ENCODE assay signal across 9 cellular contexts in genomic region chr16:89764711-89765201, GRCh38. TPM values are rescaled to one million over a fixed set of nuclear protein-coding genes. Genes with fewer than 3 reads are reported as not detected.
DNase-seq lines count a peak whose midpoint lies in the region; ATAC-seq and TF ChIP-seq lines count a peak whose summit lies in the region.
"Had no signal": no experiment of that assay in that cellular context is flagged by ENCODE, and none has a peak within 500 bp of the region (broad histone marks: within the 10 kb centered on the region; RNA-seq: fewer than 3 reads in every experiment).

No MANE protein-coding gene starts in this region.

- H3K27ac ChIP-seq in fibroblast of lung (ENCODE audit: insufficient read depth, low read length), result peak overlapping the region; percentile 16
- H3K27ac ChIP-seq: SK-N-MC had no signal

- H3K4me2 ChIP-seq in fibroblast of lung (ENCODE audit: extremely low read depth, insufficient read depth, low read length), result no peak overlapping the region

- peaks cover 4% of the 10 kb centered on the region for H3K36me3 ChIP-seq in fibroblast of lung (ENCODE audit: control insufficient read depth, insufficient read depth, low read length)

- peak overlapping the region; percentile 16 for H2AFZ ChIP-seq in fibroblast of lung (ENCODE audit: low read length)

- no peak overlapping the region for H3K9ac ChIP-seq in fibroblast of lung (ENCODE audit: insufficient read depth, low read length)

- H3K79me2 ChIP-seq in fibroblast of lung (ENCODE audit: control insufficient read depth, insufficient read depth, low read length), result no peaks in the 10 kb centered on the region

- peak; percentile 94 for DNase-seq in SKM-1 treated with dmso at 0.1 percent for 144 hours (lab: John Stamatoyannopoulos, UW; ENCODE audit: unreplicated experiment)
- DNase-seq in fibroblast of lung (ENCODE audit: low read depth in 2 of 2), result no peak
- peak; percentile 28 for DNase-seq in stimulated activated CD8-positive, alpha-beta memory T cell treated with anti-CD3 and anti-CD28 coated beads, Interleukin-12 subunit alpha, Interleukin-12 subunit beta, amount 100 ng/mL, for 1 hour (ENCODE audit: low read depth)
- no peak for DNase-seq in cerebellar cortex (ENCODE audit: low spot score)
- no peak for DNase-seq in DMS79 (lab: John Stamatoyannopoulos, UW)
- no peak for DNase-seq in NCI-H2171 (lab: John Stamatoyannopoulos, UW)

- ATAC-seq in GM18907 (IDR thresholded peaks at IDR 0.05; ENCODE audit: unreplicated experiment) (peak; percentile 80), HG02938 (IDR thresholded peaks at IDR 0.05; ENCODE audit: unreplicated experiment) (peak; percentile 93)

- no peak overlapping the region for H3K4me3 ChIP-seq in fibroblast of lung (replicated peaks in 1 of 4; ENCODE audit: control extremely low read depth in 1 of 4, insufficient read depth in 1 of 4, low read depth in 3 of 4, low read length in 4 of 4)
- H3K4me3 ChIP-seq: SK-N-MC had no signal

- no peaks in the 10 kb centered on the region for H3K9me3 ChIP-seq in fibroblast of lung (ENCODE audit: control insufficient read depth, insufficient read depth, low read depth, low read length)

- TF ChIP-seq CTCF in fibroblast of lung (conservative IDR thresholded peaks at IDR 0.05 in 1 of 2, IDR thresholded peaks at IDR 0.05 in 1 of 2; ENCODE audit: low read depth in 1 of 2, low read length in 2 of 2), result no peak

- no peaks in the 10 kb centered on the region for H3K27me3 ChIP-seq in fibroblast of lung (ENCODE audit: control insufficient read depth, insufficient read depth, low read length)

- H3K4me1 ChIP-seq in fibroblast of lung (ENCODE audit: control insufficient read depth, extremely low read depth, insufficient read depth, low read length), result no peaks in the 10 kb centered on the region

- no peaks in the 10 kb centered on the region for H4K20me1 ChIP-seq in fibroblast of lung (ENCODE audit: control insufficient read depth, extremely low read depth, insufficient read depth, low read length)

RNA-seq across cellular contexts. Expression of gene ZNF276, which starts 43.4 kb away (rescaled TPM):
- total RNA-seq in fibroblast of lung, result 12.7 and 12.8 TPM in 2 replicates
- polyA plus RNA-seq in fibroblast of lung, result 6.2 and 7.3 TPM in 2 replicates
- polyA plus RNA-seq in fibroblast of lung (2012), result 5.5 and 6.2 TPM in 2 replicates
- 13.8 and 28.0 TPM in 2 replicates for polyA minus RNA-seq in fibroblast of lung (ENCODE audit: low replicate concordance)

RNA-seq across cellular contexts. Expression of gene VPS9D1, which starts 44.1 kb away (rescaled TPM):
- total RNA-seq in fibroblast of lung, result 7.2 and 13.0 TPM in 2 replicates
- polyA plus RNA-seq in fibroblast of lung, result 6.3 and 6.4 TPM in 2 replicates
- polyA plus RNA-seq in fibroblast of lung (2012), result 13.3 and 14.2 TPM in 2 replicates
- 6.2 and 13.2 TPM in 2 replicates for polyA minus RNA-seq in fibroblast of lung (ENCODE audit: low replicate concordance)

RNA-seq across cellular contexts. Expression of gene FANCA, which starts 51.7 kb away (rescaled TPM):
- 1.8 and 5.1 TPM in 2 replicates for total RNA-seq in fibroblast of lung
- polyA plus RNA-seq in fibroblast of lung, result 6.9 and 26.1 TPM in 2 replicates
- 5.6 and 15.4 TPM in 2 replicates for polyA plus RNA-seq in fibroblast of lung (2012)
- polyA minus RNA-seq in fibroblast of lung (ENCODE audit: low replicate concordance), result 56.7 and 80.0 TPM in 2 replicates

Comparison
In these comparisons a context has a peak if more than half of its experiments do, and no peak if none do; other contexts are left out.
1. DNase-seq: peak in SKM-1 treated with dmso at 0.1 percent for 144 hours (single experiment) and stimulated activated CD8-positive, alpha-beta memory T cell treated with anti-CD3 and anti-CD28 coated beads, Interleukin-12 subunit alpha, Interleukin-12 subunit beta, amount 100 ng/mL, for 1 hour (single experiment); none in fibroblast of lung (0 of 2), cerebellar cortex (single experiment), DMS79 (single experiment) and NCI-H2171 (single experiment).